In genomic region chr18:76963951-76964350, GRCh38 we compare ENCODE assay signal across 15 cellular contexts.
DNase-seq lines count a peak whose midpoint lies in the region; ATAC-seq and TF ChIP-seq lines count a peak whose summit lies in the region.
"Had no signal": no experiment of that assay in that cellular context is flagged by ENCODE, and none has a peak within 500 bp of the region (broad histone marks: within the 10 kb centered on the region; RNA-seq: fewer than 3 reads in every experiment).

No MANE protein-coding gene starts in this region.

- ATAC-seq in GM21576 (IDR thresholded peaks at IDR 0.05; ENCODE audit: unreplicated experiment) = peak; percentile 63
- peak; percentile 38 for ATAC-seq in HG03469 (IDR thresholded peaks at IDR 0.05; ENCODE audit: unreplicated experiment)
- no peak for ATAC-seq in natural killer cell
- ATAC-seq: right cardiac atrium had no signal

- H3K27ac ChIP-seq in hepatocyte = no peak overlapping the region
- H3K27ac ChIP-seq in tibial artery = no peak overlapping the region

- peaks cover 30% of the 10 kb centered on the region for H3K4me1 Mint-ChIP-seq in activated CD4-positive, alpha-beta memory T cell treated with anti-CD3 and anti-CD28 coated beads, Interleukin-2, amount 10 ng/mL, durations not matched to agents 7 days and 5 days
- peaks cover 16% of the 10 kb centered on the region for H3K4me1 Mint-ChIP-seq in activated CD4-positive, alpha-beta memory T cell treated with anti-CD3 and anti-CD28 coated beads for 36 hours (ENCODE audit: low read depth)
- H3K4me1 Mint-ChIP-seq in natural killer cell = peaks cover 23 to 37% of the 10 kb centered on the region in 2 donors
- peaks cover 9% of the 10 kb centered on the region for H3K4me1 Mint-ChIP-seq in CD14-positive monocyte

- H3K9me3 ChIP-seq in hepatocyte (ENCODE audit: low read depth) = no peaks in the 10 kb centered on the region
- no peaks in the 10 kb centered on the region for H3K9me3 ChIP-seq in tibial artery

- peaks cover 21% of the 10 kb centered on the region for H3K79me2 ChIP-seq in hepatocyte

- H2AFZ ChIP-seq in hepatocyte = no peak overlapping the region

- CTCF ChIA-PET in activated CD4-positive, alpha-beta memory T cell treated with anti-CD3 and anti-CD28 coated beads, Interleukin-2, amount 10 ng/mL, durations not matched to agents 7 days and 5 days (lab: Charles Lee) = interaction anchor here (1.0 to 2.8 kb wide), 3 partner anchors 19 to 161 kb away, joined by 3 to 19 read pairs (median 4); no protein-coding TSS in a partner anchor
- CTCF ChIA-PET in activated CD4-positive, alpha-beta memory T cell treated with anti-CD3 and anti-CD28 coated beads for 36 hours (lab: Charles Lee) = interaction anchor here (1.0 kb wide), 1 partner anchor 36 kb away, joined by 3 read pairs; no protein-coding TSS in a partner anchor

- H3K36me3 ChIP-seq in hepatocyte (replicated peaks; ENCODE audit: insufficient read depth, low read depth) = peaks cover 4% of the 10 kb centered on the region
- peaks cover 26 to 36% (median 31%) of the 10 kb centered on the region in 3 donors for H3K36me3 ChIP-seq in tibial artery

- H3K27me3 ChIP-seq in hepatocyte (no peaks in the 10 kb centered on the region), tibial artery (no peaks in the 10 kb centered on the region)

- H3K4me1 ChIP-seq in hepatocyte (ENCODE audit: insufficient read depth) (no peaks in the 10 kb centered on the region), tibial artery (peaks cover 0 to under 1% (median 0%) of the 10 kb centered on the region in 4 donors)

- TF ChIP-seq CTCF in natural killer cell (IDR thresholded peaks at IDR 0.05) (no peak), hepatocyte (IDR thresholded peaks at IDR 0.05; ENCODE audit: poor library complexity) (no peak), tibial artery (IDR thresholded peaks at IDR 0.05) (no peak), CD14-positive monocyte (IDR thresholded peaks at IDR 0.05) (no peak)

- H3K4me3 ChIP-seq in hepatocyte = no peak overlapping the region
- no peak overlapping the region for H3K4me3 ChIP-seq in tibial artery

- no peaks in the 10 kb centered on the region for H3K9me2 ChIP-seq in hepatocyte (replicated peaks; ENCODE audit: insufficient read depth)

- no peaks in the 10 kb centered on the region for H3K27me3 Mint-ChIP-seq in activated CD4-positive, alpha-beta memory T cell treated with anti-CD3 and anti-CD28 coated beads, Interleukin-2, amount 10 ng/mL, durations not matched to agents 7 days and 5 days
- no peaks in the 10 kb centered on the region for H3K27me3 Mint-ChIP-seq in activated CD4-positive, alpha-beta memory T cell treated with anti-CD3 and anti-CD28 coated beads for 36 hours
- no peaks in the 10 kb centered on the region for H3K27me3 Mint-ChIP-seq in natural killer cell (ENCODE audit: low read depth in 2 of 2)
- H3K27me3 Mint-ChIP-seq in CD14-positive monocyte (ENCODE audit: low read depth in 3 of 3) = no peaks in the 10 kb centered on the region
- H3K27me3 Mint-ChIP-seq: activated naive CD8-positive, alpha-beta T cell had no signal

- POLR2A ChIA-PET in activated CD4-positive, alpha-beta memory T cell treated with anti-CD3 and anti-CD28 coated beads, Interleukin-2, amount 10 ng/mL, durations not matched to agents 7 days and 5 days (lab: Charles Lee) = interaction anchor here (0.9 to 1.9 kb wide), 2 partner anchors 105 to 140 kb away, joined by 3 read pairs; no protein-coding TSS in a partner anchor
- POLR2A ChIA-PET in activated CD4-positive, alpha-beta memory T cell treated with anti-CD3 and anti-CD28 coated beads for 36 hours (lab: Charles Lee) = no interaction called here

- no peaks in the 10 kb centered on the region for H3K9me3 Mint-ChIP-seq in activated CD4-positive, alpha-beta memory T cell treated with anti-CD3 and anti-CD28 coated beads, Interleukin-2, amount 10 ng/mL, durations not matched to agents 7 days and 5 days
- no peaks in the 10 kb centered on the region for H3K9me3 Mint-ChIP-seq in activated CD4-positive, alpha-beta memory T cell treated with anti-CD3 and anti-CD28 coated beads for 36 hours
- H3K9me3 Mint-ChIP-seq in natural killer cell (no peaks in the 10 kb centered on the region), CD14-positive monocyte (peaks cover 0 to 1% (median 0%) of the 10 kb centered on the region in 7 donors)

- no peak overlapping the region for H3K4me2 ChIP-seq in hepatocyte

- intact Hi-C loops in activated CD4-positive, alpha-beta memory T cell treated with anti-CD3 and anti-CD28 coated beads for 36 hours (cut with micrococcal nuclease) = no loop called here
- intact Hi-C loops in natural killer cell (cut with micrococcal nuclease) (no loop called here), tibial artery (cut with DNase I; ENCODE audit: low total_unique reads) (no loop called here), CD14-positive monocyte (cut with micrococcal nuclease) (no loop called here)

- peaks cover 52% of the 10 kb centered on the region for H3K36me3 Mint-ChIP-seq in activated CD4-positive, alpha-beta memory T cell treated with anti-CD3 and anti-CD28 coated beads, Interleukin-2, amount 10 ng/mL, durations not matched to agents 7 days and 5 days (ENCODE audit: low read depth)
- peaks cover 49% of the 10 kb centered on the region for H3K36me3 Mint-ChIP-seq in activated CD4-positive, alpha-beta memory T cell treated with anti-CD3 and anti-CD28 coated beads for 36 hours
- peaks cover 29% of the 10 kb centered on the region for H3K36me3 Mint-ChIP-seq in natural killer cell
- peaks cover 53 to 55% of the 10 kb centered on the region in 2 donors for H3K36me3 Mint-ChIP-seq in CD14-positive monocyte

- H3K27ac Mint-ChIP-seq in activated CD4-positive, alpha-beta memory T cell treated with anti-CD3 and anti-CD28 coated beads, Interleukin-2, amount 10 ng/mL, durations not matched to agents 7 days and 5 days = peak overlapping the region; percentile 70
- H3K27ac Mint-ChIP-seq in activated CD4-positive, alpha-beta memory T cell treated with anti-CD3 and anti-CD28 coated beads for 36 hours = no peak overlapping the region
- peak overlapping the region; percentile 25 to 33 for H3K27ac Mint-ChIP-seq in natural killer cell
- peak overlapping the region in 1 of 7 donors; percentile 2 for H3K27ac Mint-ChIP-seq in CD14-positive monocyte

- 96% methylated on average over 2 of the region's 2 CpGs for WGBS in hepatocyte (ENCODE audit: low lambda C conversion rate, missing lambda C conversion rate)

- no peak for DNase-seq in activated CD4-positive, alpha-beta memory T cell treated with anti-CD3 and anti-CD28 coated beads, Interleukin-2, amount 10 ng/mL, durations not matched to agents 7 days and 5 days
- DNase-seq in activated CD4-positive, alpha-beta memory T cell treated with anti-CD3 and anti-CD28 coated beads for 36 hours = no peak
- no peak for DNase-seq in natural killer cell
- no peak for DNase-seq in hepatocyte (ENCODE audit: low spot score)
- no peak for DNase-seq in tibial artery
- no peak for DNase-seq in CD14-positive monocyte (ENCODE audit: low spot score)
- DNase-seq: activated CD4-positive, CD25-positive, alpha-beta regulatory T cell treated with anti-CD3 and anti-CD28 coated beads, Interleukin-2, amount 50 U/mL, for 72 hours; DND-41; islet precursor cell; NCI-H1105 treated with DMSO at 0.1 percent for 48 hours; NCI-H748 treated with DMSO at 0.1 percent for 48 hours; right cardiac atrium had no signal

- no peaks in the 10 kb centered on the region for H4K20me1 ChIP-seq in hepatocyte (ENCODE audit: insufficient read depth, poor library complexity, severe bottlenecking)

- peak overlapping the region; percentile 4 for H3K4me3 Mint-ChIP-seq in activated CD4-positive, alpha-beta memory T cell treated with anti-CD3 and anti-CD28 coated beads, Interleukin-2, amount 10 ng/mL, durations not matched to agents 7 days and 5 days
- H3K4me3 Mint-ChIP-seq in activated CD4-positive, alpha-beta memory T cell treated with anti-CD3 and anti-CD28 coated beads for 36 hours = no peak overlapping the region
- H3K4me3 Mint-ChIP-seq in natural killer cell (peak overlapping the region; percentile 2), CD14-positive monocyte (no peak overlapping the region)
- H3K4me3 Mint-ChIP-seq: activated naive CD8-positive, alpha-beta T cell had no signal

Comparison
In these comparisons a context has a peak if more than half of its experiments do, and no peak if none do; other contexts are left out.
1. H3K4me3 Mint-ChIP-seq: peak in activated CD4-positive, alpha-beta memory T cell treated with anti-CD3 and anti-CD28 coated beads, Interleukin-2, amount 10 ng/mL, durations not matched to agents 7 days and 5 days (single experiment) and natural killer cell (single experiment); none in activated CD4-positive, alpha-beta memory T cell treated with anti-CD3 and anti-CD28 coated beads for 36 hours (single experiment) and CD14-positive monocyte (0 of 2).
2. ATAC-seq: peak in GM21576 (single experiment) and HG03469 (single experiment); none in natural killer cell (0 of 3).